Comparison of ENCODE assay signal across 10 cellular contexts in the genomic region with DNA sequence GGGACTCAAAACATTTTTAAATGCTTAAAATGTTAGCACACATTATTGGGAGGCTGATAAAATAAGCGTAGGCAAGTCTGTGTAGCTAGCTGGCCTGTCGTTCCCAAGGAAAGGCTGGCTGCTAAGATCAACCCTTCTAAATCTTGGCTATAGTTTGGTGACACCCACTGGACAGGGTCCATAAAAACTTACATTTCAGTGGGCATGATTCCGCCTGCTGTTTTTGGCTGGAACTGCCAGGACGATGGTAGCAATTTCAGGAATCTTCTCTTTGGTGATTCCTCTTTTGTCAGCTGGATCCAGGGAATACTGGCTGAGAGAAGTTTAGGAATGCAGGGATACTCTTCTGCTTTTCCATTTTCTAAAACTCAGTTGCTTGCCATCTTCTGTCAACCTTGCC.
DNase-seq lines count a peak whose midpoint lies in the region; ATAC-seq and TF ChIP-seq lines count a peak whose summit lies in the region.
"Had no signal": no experiment of that assay in that cellular context is flagged by ENCODE, and none has a peak within 500 bp of the region (broad histone marks: within the 10 kb centered on the region; RNA-seq: fewer than 3 reads in every experiment).

No MANE protein-coding gene starts in this region.

- TF ChIP-seq CTCF in coronary artery (IDR thresholded peaks at IDR 0.05) (peak; percentile 17), right lobe of liver (IDR thresholded peaks at IDR 0.05) (peak in 1 of 4 donors; percentile 14)

- intact Hi-C loops in right lobe of liver (cut with DNase I): no loop called here

- H3K79me2 ChIP-seq in Karpas-422 (ENCODE audit: low read length): no peaks in the 10 kb centered on the region

- no peak overlapping the region for H3K4me2 ChIP-seq in Karpas-422 (ENCODE audit: low read depth, low read length, poor library complexity, severe bottlenecking)

- H3K4me1 ChIP-seq in right lobe of liver (peaks cover 0 to 5% (median 0%) of the 10 kb centered on the region in 4 donors), Karpas-422 (ENCODE audit: low read length) (no peaks in the 10 kb centered on the region)

- H3K9me3 ChIP-seq in right lobe of liver: no peaks in the 10 kb centered on the region
- peaks cover 2% of the 10 kb centered on the region; the same call in 1 of the 2 replicates for H3K9me3 ChIP-seq in Karpas-422 (ENCODE audit: low read length)
- H3K9me3 ChIP-seq: mucosa of descending colon had no signal

- ATAC-seq in right lobe of liver (peak in 3 of 4 donors; percentile 26 to 59 (median 51)), HG02840 (IDR thresholded peaks at IDR 0.05; ENCODE audit: low FRiP score, unreplicated experiment) (no peak), GM21515 (IDR thresholded peaks at IDR 0.05; ENCODE audit: unreplicated experiment) (no peak)
- ATAC-seq: mucosa of descending colon had no signal

- no peaks in the 10 kb centered on the region for H4K20me1 ChIP-seq in Karpas-422 (ENCODE audit: insufficient read depth, low read depth, low read length)

- TF ChIP-seq POLR2A in right lobe of liver (IDR thresholded peaks at IDR 0.05): no peak

- H3K27me3 ChIP-seq in right lobe of liver: no peaks in the 10 kb centered on the region
- no peaks in the 10 kb centered on the region for H3K27me3 ChIP-seq in Karpas-422 (ENCODE audit: low read length)

- H3K27ac ChIP-seq in coronary artery (no peak overlapping the region), right lobe of liver (no peak overlapping the region), Karpas-422 (ENCODE audit: low read length) (no peak overlapping the region)

- no peak overlapping the region for H2AFZ ChIP-seq in Karpas-422 (ENCODE audit: low read length)

- H3K9ac ChIP-seq in Karpas-422 (ENCODE audit: low read length): no peak overlapping the region

- H3K4me3 ChIP-seq in coronary artery (no peak overlapping the region), right lobe of liver (no peak overlapping the region), Karpas-422 (ENCODE audit: low read length) (no peak overlapping the region)
- H3K4me3 ChIP-seq: mucosa of descending colon had no signal

- DNase-seq in DMS 273 (lab: John Stamatoyannopoulos, UW; ENCODE audit: unreplicated experiment) (peak; percentile 51), M059J (ENCODE audit: low read depth) (peak; percentile 10), coronary artery (ENCODE audit: low spot score) (no peak), right lobe of liver (no peak), Karpas-422 (no peak)
- no peak for DNase-seq in stimulated activated CD4-positive, alpha-beta T cell treated with anti-CD3 and anti-CD28 coated beads, Interleukin-4, amount 100 ng/mL, for 24 hours
- DNase-seq: activated CD4-positive, alpha-beta memory T cell treated with anti-CD3 and anti-CD28 coated beads, Interleukin-2, amount 10 ng/mL, durations not matched to agents 7 days and 5 days; mucosa of descending colon had no signal

- 53% methylated on average over 3 of the region's 4 CpGs for WGBS in right lobe of liver (ENCODE audit: insufficient coverage, low coverage, low lambda C conversion rate, missing lambda C conversion rate)

- H3K36me3 ChIP-seq in right lobe of liver (no peaks in the 10 kb centered on the region), Karpas-422 (ENCODE audit: insufficient read depth, low read length) (no peaks in the 10 kb centered on the region)

- H3K9me2 ChIP-seq in Karpas-422 (replicated peaks; ENCODE audit: insufficient read depth, low read length): no peaks in the 10 kb centered on the region

Comparison
In these comparisons a context has a peak if more than half of its experiments do, and no peak if none do; other contexts are left out.
1. DNase-seq: peak in DMS 273 (single experiment) and M059J (single experiment); none in coronary artery (single experiment), right lobe of liver (0 of 3), Karpas-422 (single experiment) and stimulated activated CD4-positive, alpha-beta T cell treated with anti-CD3 and anti-CD28 coated beads, Interleukin-4, amount 100 ng/mL, for 24 hours (single experiment).
2. ATAC-seq: peak in right lobe of liver (3 of 4); none in HG02840 (single experiment) and GM21515 (single experiment).